ENCODE assay signal across 8 cellular contexts in genomic region chr12:80195143-80195726, GRCh38.
DNase-seq lines count a peak whose midpoint lies in the region; ATAC-seq and TF ChIP-seq lines count a peak whose summit lies in the region.

No MANE protein-coding gene starts in this region.

- no peaks in the 10 kb centered on the region for H3K9me1 ChIP-seq in IMR-90 (ENCODE audit: insufficient read depth, low read length)

- no CpG with 5 or more reads among the region's 1 CpG for WGBS in IMR-90 (ENCODE audit: extremely low coverage in 2 of 2, insufficient read length in 1 of 2), 2 experiments
- 0% methylated on average over 1 of the region's 1 CpG for WGBS in transverse colon (ENCODE audit: low coverage in 1 of 2), 2 donors

- no peaks in the 10 kb centered on the region for H3K79me1 ChIP-seq in IMR-90 (ENCODE audit: low read depth in 1 of 2, low read length in 2 of 2)

- no peak for TF ChIP-seq EP300 in transverse colon (IDR thresholded peaks at IDR 0.05; ENCODE audit: low read depth)

- no peak overlapping the region for H3K56ac ChIP-seq in IMR-90 (ENCODE audit: extremely low read depth, insufficient read depth, low read length)

- H3K18ac ChIP-seq in IMR-90 (ENCODE audit: low read depth, low read length): no peak overlapping the region

- no peak overlapping the region for H3K14ac ChIP-seq in IMR-90 (replicated peaks; ENCODE audit: low read depth, low read length)

- no peak overlapping the region for H4K8ac ChIP-seq in IMR-90 (ENCODE audit: low read depth in 2 of 2, low read length in 2 of 2)

- no peak overlapping the region for H2AK5ac ChIP-seq in IMR-90 (ENCODE audit: low read depth, low read length)

- H2AK9ac ChIP-seq in IMR-90 (replicated peaks; ENCODE audit: low read depth, low read length, poor library complexity): no peak overlapping the region

- TF ChIP-seq RAD21 in IMR-90 (IDR thresholded peaks at IDR 0.05; ENCODE audit: low read length): peak; percentile 75

- H3K36me3 ChIP-seq in IMR-90 (ENCODE audit: control insufficient read depth, insufficient read depth, low read length): no peaks in the 10 kb centered on the region
- H3K36me3 ChIP-seq in left ventricle myocardium inferior: no peaks in the 10 kb centered on the region
- H3K36me3 ChIP-seq in transverse colon: no peaks in the 10 kb centered on the region

- H3K4ac ChIP-seq in IMR-90 (ENCODE audit: low read depth, low read length): no peak overlapping the region

- H4K5ac ChIP-seq in IMR-90 (ENCODE audit: low read depth, low read length): no peak overlapping the region

- H3K4me1 ChIP-seq in IMR-90 (ENCODE audit: control insufficient read depth, insufficient read depth, low read length): peaks cover 3% of the 10 kb centered on the region; the same call in 1 of the 2 replicates
- peaks cover 9% of the 10 kb centered on the region for H3K4me1 ChIP-seq in left ventricle myocardium inferior
- H3K4me1 ChIP-seq in transverse colon: no peaks in the 10 kb centered on the region

- no peak overlapping the region; the same call in 2 of the 3 replicates for H2BK15ac ChIP-seq in IMR-90 (ENCODE audit: low read depth, low read length)

- no TSS peak for BruUV-seq in IMR-90 (replicated peaks; lab: Mats Ljungman, UMichigan)

- H2AFZ ChIP-seq in IMR-90 (replicated peaks; ENCODE audit: low read length, poor library complexity): no peak overlapping the region

- H3K27ac ChIP-seq in IMR-90 (ENCODE audit: insufficient read depth, low read length) (no peak overlapping the region), left ventricle myocardium inferior (replicated peaks) (no peak overlapping the region), transverse colon (no peak overlapping the region)

- no peak overlapping the region for H2BK5ac ChIP-seq in IMR-90 (ENCODE audit: low read depth, low read length, poor library complexity, severe bottlenecking)

- in situ Hi-C loops in IMR-90 (cut with MboI; ENCODE audit: low sequenced_read_pairs) (loop anchor here (10.0 kb wide), 1 partner anchor 750 kb away; no protein-coding TSS in a partner anchor), transverse colon (cut with MboI; ENCODE audit: low pct_ligation_motif_present in 1 of 4, low pct_unique_long_range_greater_than_20kb in 1 of 4, low sequenced_read_pairs in 3 of 4) (loop anchor here in 2 of 4 donors (25.0 kb wide), 4 partner anchors 308 to 808 kb away; no protein-coding TSS in a partner anchor)

- no peak overlapping the region for H3K27ac Mint-ChIP-seq in activated naive CD4-positive, alpha-beta T cell treated with anti-CD3 and anti-CD28 coated beads, Interleukin-2, amount 50 U/mL, for 72 hours

- H4K20me1 ChIP-seq in IMR-90 (ENCODE audit: insufficient read depth, low read length): no peaks in the 10 kb centered on the region

- H3K4me1 Mint-ChIP-seq in activated T-cell treated with anti-CD3 and anti-CD28 coated beads, Interleukin-2, amount 50 U/mL, for 4 hours (ENCODE audit: low read depth): no peaks in the 10 kb centered on the region

- H3K4me2 ChIP-seq in IMR-90 (ENCODE audit: low read depth, low read length): no peak overlapping the region

- TF ChIP-seq POLR2A in IMR-90 (IDR thresholded peaks at IDR 0.05; ENCODE audit: low read depth, low read length): no peak
- no peak for TF ChIP-seq POLR2A in transverse colon (IDR thresholded peaks at IDR 0.05)

- H3K4me3 ChIP-seq in IMR-90 (ENCODE audit: insufficient read depth, low read depth, low read length): no peak overlapping the region
- no peak overlapping the region for H3K4me3 ChIP-seq in left ventricle myocardium inferior
- H3K4me3 ChIP-seq in transverse colon: no peak overlapping the region

- no peak overlapping the region for H4K91ac ChIP-seq in IMR-90 (ENCODE audit: insufficient read depth, low read depth, low read length)

- CTCF ChIA-PET in IMR-90 (lab: Yijun Ruan, JAX): interaction anchor here (0.7 to 1.7 kb wide), 12 partner anchors 9 to 1063 kb away, joined by 3 to 46 read pairs (median 5); no protein-coding TSS in a partner anchor

- no peak overlapping the region for H3K23ac ChIP-seq in IMR-90 (ENCODE audit: low read depth, low read length)

- H3K9ac ChIP-seq in IMR-90 (ENCODE audit: low read depth, low read length): no peak overlapping the region

- no peak overlapping the region for H2BK20ac ChIP-seq in IMR-90 (ENCODE audit: low read depth, low read length)

- no peak overlapping the region for H2BK120ac ChIP-seq in IMR-90 (ENCODE audit: low read depth, low read length)

- peak; percentile 70 for ATAC-seq in GM18861 (IDR thresholded peaks at IDR 0.05; ENCODE audit: unreplicated experiment)
- ATAC-seq in IMR-90 (ENCODE audit: low read depth): peak; percentile 91
- no peak for ATAC-seq in activated T-cell treated with anti-CD3 and anti-CD28 coated beads, Interleukin-2, amount 50 U/mL, for 4 hours
- no peak for ATAC-seq in activated naive CD4-positive, alpha-beta T cell treated with anti-CD3 and anti-CD28 coated beads, Interleukin-2, amount 50 U/mL, for 72 hours

- DNase-seq in AG08396 (ENCODE audit: low spot score): peak; percentile 41
- peak; percentile 86 for DNase-seq in IMR-90
- DNase-seq in SW480 (ENCODE audit: low spot score): peak; percentile 42
- DNase-seq in left ventricle myocardium inferior: no peak
- DNase-seq in transverse colon: no peak
- no peak for DNase-seq in activated T-cell treated with anti-CD3 and anti-CD28 coated beads, Interleukin-2, amount 50 U/mL, for 4 hours
- no peak for DNase-seq in activated naive CD4-positive, alpha-beta T cell treated with anti-CD3 and anti-CD28 coated beads, Interleukin-2, amount 50 U/mL, for 72 hours (ENCODE audit: low spot score in 2 of 2)

- POLR2A ChIA-PET in IMR-90 (lab: Charles Lee; ENCODE audit: unreplicated experiment): interaction anchor here (0.5 kb wide), 1 partner anchor 25 kb away, joined by 7 read pairs; no protein-coding TSS in a partner anchor

- TF ChIP-seq CTCF in IMR-90 (conservative IDR thresholded peaks at IDR 0.05; ENCODE audit: low read depth, low read length): peak; percentile 82
- TF ChIP-seq CTCF in left ventricle myocardium inferior (IDR thresholded peaks at IDR 0.05; ENCODE audit: borderline replicate concordance): peak; percentile 77
- TF ChIP-seq CTCF in transverse colon (IDR thresholded peaks at IDR 0.05): peak in 4 of 5 experiments; percentile 26 to 42 (median 34)

- H3K27me3 ChIP-seq in IMR-90 (ENCODE audit: control insufficient read depth, insufficient read depth, low read length) (no peaks in the 10 kb centered on the region), left ventricle myocardium inferior (ENCODE audit: low read depth) (no peaks in the 10 kb centered on the region), transverse colon (no peaks in the 10 kb centered on the region)

- H3K4me3 Mint-ChIP-seq in activated T-cell treated with anti-CD3 and anti-CD28 coated beads, Interleukin-2, amount 50 U/mL, for 4 hours: no peak overlapping the region

- no peaks in the 10 kb centered on the region for H3K36me3 Mint-ChIP-seq in activated T-cell treated with anti-CD3 and anti-CD28 coated beads, Interleukin-2, amount 50 U/mL, for 4 hours (ENCODE audit: insufficient read depth)
- no peaks in the 10 kb centered on the region for H3K36me3 Mint-ChIP-seq in activated naive CD4-positive, alpha-beta T cell treated with anti-CD3 and anti-CD28 coated beads, Interleukin-2, amount 50 U/mL, for 72 hours

- intact Hi-C loops in IMR-90 (cut with micrococcal nuclease) (loop anchor here (1.0 to 5.0 kb wide), 5 partner anchors 74 to 1062 kb away; no protein-coding TSS in a partner anchor), left ventricle myocardium inferior (cut with micrococcal nuclease) (loop anchor here (5.0 kb wide), 1 partner anchor 72 kb away; no protein-coding TSS in a partner anchor), transverse colon (cut with DNase I; ENCODE audit: low total_unique reads) (no loop called here)

- peaks cover 6% of the 10 kb centered on the region for H3K27me3 Mint-ChIP-seq in activated T-cell treated with anti-CD3 and anti-CD28 coated beads, Interleukin-2, amount 50 U/mL, for 4 hours (ENCODE audit: low read depth)

- no peaks in the 10 kb centered on the region for H3K9me3 Mint-ChIP-seq in activated T-cell treated with anti-CD3 and anti-CD28 coated beads, Interleukin-2, amount 50 U/mL, for 4 hours
- H3K9me3 Mint-ChIP-seq in activated naive CD4-positive, alpha-beta T cell treated with anti-CD3 and anti-CD28 coated beads, Interleukin-2, amount 50 U/mL, for 72 hours: no peaks in the 10 kb centered on the region

- dilution Hi-C loops in IMR-90 (cut with HindIII; ENCODE audit: low sequenced_read_pairs, unreplicated experiment): no loop called here

- H3K9me3 ChIP-seq in IMR-90 (ENCODE audit: control insufficient read depth, insufficient read depth, low read length) (no peaks in the 10 kb centered on the region), left ventricle myocardium inferior (replicated peaks) (no peaks in the 10 kb centered on the region), transverse colon (no peaks in the 10 kb centered on the region)

TF ChIP-seq in IMR-90, 13 proteins besides CTCF, POLR2A, EP300 and RAD21:
- TF ChIP-seq BHLHE40 (IDR thresholded peaks at IDR 0.05; ENCODE audit: low read depth, low read length) (no peak), SMC3 (IDR thresholded peaks at IDR 0.05; ENCODE audit: low read depth, low read length) (peak; percentile 90)

Comparison
In these comparisons a context has a peak if more than half of its experiments do, and no peak if none do; other contexts are left out.
1. DNase-seq: peak in AG08396 (single experiment), IMR-90 (single experiment) and SW480 (single experiment); none in left ventricle myocardium inferior (single experiment), transverse colon (single experiment), activated T-cell treated with anti-CD3 and anti-CD28 coated beads, Interleukin-2, amount 50 U/mL, for 4 hours (single experiment) and activated naive CD4-positive, alpha-beta T cell treated with anti-CD3 and anti-CD28 coated beads, Interleukin-2, amount 50 U/mL, for 72 hours (0 of 2).
2. ATAC-seq: peak in GM18861 (single experiment) and IMR-90 (single experiment); none in activated T-cell treated with anti-CD3 and anti-CD28 coated beads, Interleukin-2, amount 50 U/mL, for 4 hours (0 of 2) and activated naive CD4-positive, alpha-beta T cell treated with anti-CD3 and anti-CD28 coated beads, Interleukin-2, amount 50 U/mL, for 72 hours (0 of 2).
3. Peak in every context shown above with its lines, with median percentiles within 50 percentile points of each other: CTCF ChIP-seq.